In the genomic region with DNA sequence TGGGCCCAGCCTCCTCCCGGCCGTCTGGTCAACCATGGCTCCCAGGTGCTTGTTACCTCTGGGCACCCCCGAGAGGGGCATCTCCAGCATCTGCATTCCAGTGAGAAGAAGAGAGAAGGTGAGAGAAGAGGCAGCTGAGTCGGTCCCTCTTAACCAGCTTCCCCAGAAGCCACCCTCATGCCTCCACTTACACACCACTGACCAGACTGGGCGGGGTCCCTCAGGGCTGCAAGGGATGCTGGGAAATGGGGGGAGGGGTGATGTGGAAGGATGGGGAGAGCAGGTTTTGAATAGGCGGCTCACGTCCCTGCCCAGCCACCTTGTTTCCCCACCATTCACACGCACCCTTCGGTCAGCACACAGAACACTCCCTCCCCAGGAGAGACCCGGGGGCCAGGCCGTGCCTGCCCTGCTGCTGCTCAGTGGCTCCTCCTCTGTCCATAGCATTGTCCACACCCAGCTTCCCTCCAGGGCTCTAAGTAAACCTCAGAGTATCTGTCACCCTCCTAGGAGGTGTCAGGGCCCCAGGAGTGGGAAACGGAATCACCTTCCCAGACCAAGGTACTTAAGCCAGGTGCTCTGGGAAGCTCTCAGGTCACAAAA, we compare ENCODE assay signal across 22 cellular contexts. TPM values are rescaled to one million over a fixed set of nuclear protein-coding genes. Genes with fewer than 3 reads are reported as not detected.
A peak's percentile ranks its signal among the peaks of the same experiment; 100 is the strongest.
DNase-seq lines count a peak whose midpoint lies in the region; ATAC-seq, FAIRE-seq and TF ChIP-seq lines count a peak whose summit lies in the region.
"Had no signal": no experiment of that assay in that cellular context is flagged by ENCODE, and none has a peak within 500 bp of the region (broad histone marks: within the 10 kb centered on the region; RNA-seq: fewer than 3 reads in every experiment).

No MANE protein-coding gene starts in this region.

- H3K4me3 ChIP-seq in GM23338 (no peak overlapping the region), Panc1 (ENCODE audit: low read depth in 2 of 2, low read length in 2 of 2) (no peak overlapping the region), H1 (ENCODE audit: extremely low read depth in 1 of 4, insufficient read depth in 2 of 4, low read depth in 3 of 4, low read length in 4 of 4) (no peak overlapping the region), neuronal stem cell (ENCODE audit: low read length in 2 of 2) (no peak overlapping the region)
- H3K4me3 ChIP-seq: BLaER1 treated with 17β-estradiol and CSF1 and Interleukin-3, amounts not matched to agents 10 nM and 100 nM; SK-N-MC had no signal

- 93% methylated on average over 12 of the region's 12 CpGs; no CpG with 5 or more reads in 1 of the 2 experiments for WGBS in H1 (ENCODE audit: extremely low coverage in 1 of 2, insufficient coverage in 1 of 2, insufficient read length in 1 of 2, insufficient replicate concordance in 2 of 2, low coverage in 1 of 2, low lambda C conversion rate in 2 of 2, missing lambda C conversion rate in 1 of 2), 2 experiments
- no CpG with 5 or more reads among the region's 12 CpGs for WGBS in neuronal stem cell (ENCODE audit: extremely low coverage in 2 of 2, insufficient read length in 2 of 2, insufficient replicate concordance in 1 of 2), 2 donors

- peaks cover 33% of the 10 kb centered on the region for H3K27me3 Mint-ChIP-seq in GM23338 (ENCODE audit: insufficient read depth, low read depth, poor library complexity)

- peak; percentile 6 to 35; a peak in 1 of 4 replicates for TF ChIP-seq RAD21 in H1 (IDR thresholded peaks at IDR 0.05 in 1 of 2, conservative IDR thresholded peaks at IDR 0.05 in 1 of 2; ENCODE audit: low read depth in 2 of 2, low read length in 2 of 2)

- no peaks in the 10 kb centered on the region for H3K9me3 Mint-ChIP-seq in GM23338
- H3K9me3 Mint-ChIP-seq: CD8-positive, alpha-beta T cell had no signal

- H3K9me3 ChIP-seq in Panc1 (ENCODE audit: control insufficient read depth, insufficient read depth, low read depth, low read length) (no peaks in the 10 kb centered on the region), H1 (ENCODE audit: insufficient read depth in 2 of 2, low read depth in 1 of 2, low read length in 1 of 2) (no peaks in the 10 kb centered on the region), neuronal stem cell (replicated peaks in 1 of 2; ENCODE audit: control insufficient read depth in 2 of 2, insufficient read depth in 1 of 2, low read depth in 1 of 2, low read length in 2 of 2) (no peaks in the 10 kb centered on the region)
- H3K9me3 ChIP-seq: BLaER1 treated with 17β-estradiol and CSF1 and Interleukin-3, amounts not matched to agents 10 nM and 100 nM had no signal

- no peak overlapping the region for H3K14ac ChIP-seq in H1 (ENCODE audit: insufficient read length)
- no peak overlapping the region for H3K14ac ChIP-seq in neuronal stem cell (ENCODE audit: low read length)

- H4K8ac ChIP-seq in H1 (ENCODE audit: extremely low read depth, insufficient read depth, low read length) (no peak overlapping the region; the same call in 1 of the 2 replicates), neuronal stem cell (ENCODE audit: low read depth, low read length) (peak overlapping the region; percentile 65)

- H4K91ac ChIP-seq in H1 (replicated peaks; ENCODE audit: insufficient read length, low read length): no peak overlapping the region
- no peak overlapping the region for H4K91ac ChIP-seq in neuronal stem cell (ENCODE audit: low read depth, low read length, poor library complexity)

- no peak overlapping the region for H3K56ac ChIP-seq in H1 (replicated peaks; ENCODE audit: insufficient read length, low read depth, low read length)

- H2BK20ac ChIP-seq in H1 (ENCODE audit: low read length): no peak overlapping the region

- H2BK15ac ChIP-seq in H1 (ENCODE audit: low read length) (no peak overlapping the region), neuronal stem cell (ENCODE audit: low read length) (no peak overlapping the region)

- DNase-seq in GM23338 (ENCODE audit: low spot score): peak; percentile 47
- DNase-seq in Panc1 (ENCODE audit: low read depth, low spot score): no peak
- DNase-seq in H1 (ENCODE audit: low read depth in 1 of 2, low spot score in 2 of 2): no peak
- no peak for DNase-seq in neuronal stem cell (ENCODE audit: low spot score)
- DNase-seq in activated CD4-positive, alpha-beta T cell treated with anti-CD3 and anti-CD28 coated beads, Interleukin-2, amount 50 U/mL, for 1 hour: no peak
- DNase-seq: Calu3; CD8-positive, alpha-beta T cell; HFFc6; KG1; MV-4-11; NCI-H1694 treated with DMSO at 0.1 percent for 48 hours; NCI-H748 treated with DMSO at 0.1 percent for 48 hours; NK-92 treated with Interleukin-12 subunit alpha and Interleukin-12 subunit beta, amount 100 ng/mL, for 24 hours; SHP77 had no signal

- H3K79me2 ChIP-seq in GM23338 (replicated peaks; ENCODE audit: insufficient read depth) (no peaks in the 10 kb centered on the region), H1 (ENCODE audit: control insufficient read depth in 1 of 2, insufficient read depth in 2 of 2, low read length in 2 of 2) (no peaks in the 10 kb centered on the region)

- H3K23me2 ChIP-seq in H1 (ENCODE audit: low read depth, low read length): no peaks in the 10 kb centered on the region

- no peak overlapping the region for H2BK5ac ChIP-seq in H1 (ENCODE audit: low read depth, low read length)
- no peak overlapping the region for H2BK5ac ChIP-seq in neuronal stem cell (ENCODE audit: low read length)

- H2BK12ac ChIP-seq in H1 (ENCODE audit: low read depth, low read length) (no peak overlapping the region), neuronal stem cell (ENCODE audit: low read length) (peak overlapping the region; percentile 22)

- H3K9me2 ChIP-seq in GM23338 (ENCODE audit: insufficient read depth): no peaks in the 10 kb centered on the region

- no peaks in the 10 kb centered on the region for H3K79me1 ChIP-seq in H1 (ENCODE audit: low read depth, low read length)
- no peaks in the 10 kb centered on the region for H3K79me1 ChIP-seq in neuronal stem cell (ENCODE audit: low read depth, low read length)

- no peak overlapping the region for H4K5ac ChIP-seq in H1 (ENCODE audit: insufficient read length, low read depth, low read length)

- ATAC-seq in GM23338 (peak; percentile 81), Panc1 (peak; percentile 68; the same call in 1 of the 2 replicates), GM21526 (IDR thresholded peaks at IDR 0.05; ENCODE audit: low FRiP score, unreplicated experiment) (no peak), GM18870 (IDR thresholded peaks at IDR 0.05; ENCODE audit: unreplicated experiment) (no peak)
- ATAC-seq: CD8-positive, alpha-beta T cell had no signal

- CTCF ChIA-PET in Panc1 (lab: Charles Lee) (interaction anchor here (0.8 kb wide), 1 partner anchor 18 kb away, joined by 3 read pairs; no protein-coding TSS in a partner anchor), H1 (lab: Charles Lee; ENCODE audit: partially characterized antibody) (interaction anchor here (0.6 to 1.8 kb wide), 9 partner anchors 9 to 191 kb away, joined by 3 to 15 read pairs (median 4); no protein-coding TSS in a partner anchor)

- H3K27ac ChIP-seq in GM23338 (ENCODE audit: low read depth) (no peak overlapping the region), Panc1 (ENCODE audit: low read length) (no peak overlapping the region), H1 (ENCODE audit: low read depth, low read length) (no peak overlapping the region), neuronal stem cell (replicated peaks; ENCODE audit: low read length) (no peak overlapping the region)
- H3K27ac ChIP-seq: BLaER1 treated with 17β-estradiol and CSF1 and Interleukin-3, amounts not matched to agents 10 nM and 100 nM; SK-N-MC had no signal

- no peak for FAIRE-seq in H1 (lab: Jason Lieb, UNC)
- FAIRE-seq: GM12891, GM18507 had no signal

- H3K4me1 ChIP-seq in GM23338 (ENCODE audit: insufficient read depth) (peaks cover 9% of the 10 kb centered on the region), Panc1 (ENCODE audit: control insufficient read depth, insufficient read depth, low read length) (no peaks in the 10 kb centered on the region), H1 (replicated peaks in 1 of 4; ENCODE audit: control insufficient read depth in 3 of 4, insufficient read depth in 4 of 4, low read length in 3 of 4) (peaks cover 0 to 9% (median 2%) of the 10 kb centered on the region in 4 experiments; a peak in 3 of 7 replicates), neuronal stem cell (ENCODE audit: control insufficient read depth in 2 of 2, insufficient read depth in 1 of 2, low read depth in 1 of 2, low read length in 2 of 2) (no peaks in the 10 kb centered on the region)

- H2AK5ac ChIP-seq in H1 (ENCODE audit: low read depth, low read length) (no peak overlapping the region), neuronal stem cell (ENCODE audit: low read depth, low read length) (no peak overlapping the region)

- H3K27me3 ChIP-seq in GM23338 (ENCODE audit: insufficient read depth) (no peaks in the 10 kb centered on the region), Panc1 (ENCODE audit: control insufficient read depth, insufficient read depth, low read length) (no peaks in the 10 kb centered on the region), H1 (replicated peaks in 1 of 4; ENCODE audit: control insufficient read depth in 3 of 4, extremely low read depth in 1 of 4, insufficient read depth in 3 of 4, low read length in 3 of 4) (no peaks in the 10 kb centered on the region), neuronal stem cell (ENCODE audit: control insufficient read depth in 3 of 3, insufficient read depth in 3 of 3, low read depth in 1 of 3, low read length in 3 of 3) (no peaks in the 10 kb centered on the region)
- H3K27me3 ChIP-seq: BLaER1 treated with 17β-estradiol and CSF1 and Interleukin-3, amounts not matched to agents 10 nM and 100 nM had no signal

- no peak overlapping the region for H3K27ac Mint-ChIP-seq in GM23338
- H3K27ac Mint-ChIP-seq: CD8-positive, alpha-beta T cell; HFFc6 had no signal

- in situ Hi-C loops in Panc1 (cut with HindIII; ENCODE audit: low pct_unique_long_range_greater_than_20kb, low sequenced_read_pairs): no loop called here

- H3K4me1 Mint-ChIP-seq in GM23338: peaks cover 38% of the 10 kb centered on the region

- H3K9ac ChIP-seq in H1 (replicated peaks in 1 of 4; ENCODE audit: extremely low read depth in 1 of 4, low read depth in 3 of 4, low read length in 3 of 4) (no peak overlapping the region), neuronal stem cell (ENCODE audit: low read depth, low read length, poor library complexity) (no peak overlapping the region)
- H3K9ac ChIP-seq: BLaER1 treated with 17β-estradiol and CSF1 and Interleukin-3, amounts not matched to agents 10 nM and 100 nM had no signal

- H3K36me3 Mint-ChIP-seq in GM23338 (ENCODE audit: low read depth): peaks cover 3% of the 10 kb centered on the region; the same call in 2 of the 3 replicates
- H3K36me3 Mint-ChIP-seq: CD8-positive, alpha-beta T cell had no signal

- intact Hi-C loops in Panc1 (cut with micrococcal nuclease; ENCODE audit: unreplicated experiment): no loop called here

- no peak overlapping the region for H3K4ac ChIP-seq in H1 (replicated peaks; ENCODE audit: insufficient read length, low read depth, low read length)
- H3K4ac ChIP-seq in neuronal stem cell (ENCODE audit: low read length): no peak overlapping the region

- H3K23ac ChIP-seq in H1 (ENCODE audit: insufficient read length) (no peak overlapping the region), neuronal stem cell (ENCODE audit: low read depth, low read length, poor library complexity) (no peak overlapping the region)

- POLR2A ChIA-PET in Panc1 (lab: Charles Lee) (no interaction called here), H1 (lab: Charles Lee; ENCODE audit: partially characterized antibody) (interaction anchor here (0.8 kb wide), 1 partner anchor 26 kb away, joined by 3 read pairs; no protein-coding TSS in a partner anchor)

- H3K4me2 ChIP-seq in GM23338 (no peak overlapping the region), H1 (ENCODE audit: insufficient read depth in 1 of 2, low read depth in 2 of 2, low read length in 2 of 2) (no peak overlapping the region), neuronal stem cell (ENCODE audit: insufficient read depth, low read length, poor library complexity, severe bottlenecking) (no peak overlapping the region)
- H3K4me2 ChIP-seq: BLaER1 treated with 17β-estradiol and CSF1 and Interleukin-3, amounts not matched to agents 10 nM and 100 nM had no signal

- no peaks in the 10 kb centered on the region for H3K36me3 ChIP-seq in GM23338 (ENCODE audit: insufficient read depth)
- H3K36me3 ChIP-seq in Panc1 (ENCODE audit: control insufficient read depth, insufficient read depth, low read length): no peaks in the 10 kb centered on the region
- no peaks in the 10 kb centered on the region for H3K36me3 ChIP-seq in H1 (ENCODE audit: control insufficient read depth in 2 of 4, insufficient read depth in 4 of 4, low read length in 3 of 4)
- peaks cover 4 to 7% of the 10 kb centered on the region in 2 donors for H3K36me3 ChIP-seq in neuronal stem cell (replicated peaks in 1 of 2; ENCODE audit: control insufficient read depth in 2 of 2, insufficient read depth in 2 of 2, low read length in 2 of 2)

- H2AFZ ChIP-seq in GM23338 (no peak overlapping the region), H1 (ENCODE audit: low read length) (no peak overlapping the region), neuronal stem cell (ENCODE audit: low read length) (no peak overlapping the region)

- no peak overlapping the region for H2BK120ac ChIP-seq in H1 (replicated peaks; ENCODE audit: low read depth, low read length)
- no peak overlapping the region for H2BK120ac ChIP-seq in neuronal stem cell (ENCODE audit: low read depth, low read length)

- no peak overlapping the region for H3K18ac ChIP-seq in H1 (ENCODE audit: extremely low read depth, low read length)
- H3K18ac ChIP-seq in neuronal stem cell (ENCODE audit: low read length): no peak overlapping the region

- peak; percentile 51 for TF ChIP-seq CTCF in GM23338 (conservative IDR thresholded peaks at IDR 0.05; ENCODE audit: low read depth in 2 of 2)
- TF ChIP-seq CTCF in Panc1 (IDR thresholded peaks at IDR 0.05): no peak
- peak; percentile 26 to 66 (median 53); a peak in 3 of 4 replicates for TF ChIP-seq CTCF in H1 (IDR thresholded peaks at IDR 0.05; ENCODE audit: control extremely low read depth in 1 of 3, insufficient read depth in 1 of 3, low read depth in 1 of 3, low read length in 3 of 3)

- H4K20me1 ChIP-seq in GM23338 (replicated peaks; ENCODE audit: insufficient read depth) (no peaks in the 10 kb centered on the region), H1 (replicated peaks in 1 of 2; ENCODE audit: control insufficient read depth in 1 of 2, insufficient read depth in 2 of 2, low read length in 2 of 2) (no peaks in the 10 kb centered on the region)

- no TSS peak for BruUV-seq in Panc1 (replicated peaks; lab: Mats Ljungman, UMichigan)

- no peaks in the 10 kb centered on the region for H3F3A ChIP-seq in GM23338 (replicated peaks; ENCODE audit: low read depth)

- no peak for TF ChIP-seq EP300 in H1 (IDR thresholded peaks at IDR 0.05; ENCODE audit: borderline replicate concordance in 1 of 2, low read depth in 2 of 2, low read length in 2 of 2)

- H3K4me3 Mint-ChIP-seq in GM23338: no peak overlapping the region
- H3K4me3 Mint-ChIP-seq: CD8-positive, alpha-beta T cell; HFFc6 had no signal

- TF ChIP-seq POLR2A in H1 (IDR thresholded peaks at IDR 0.05; ENCODE audit: control extremely low read depth in 1 of 2, low read depth in 2 of 2, low read length in 2 of 2): no peak

RNA-seq across cellular contexts. Expression of a gene that starts 34.7 kb away (rescaled TPM):
- 0.50 and 1.3 TPM in 2 replicates for total RNA-seq in GM23338 (2014; rRNA removed; shearing (Covaris generic))
- 0.87 and 0.99 TPM in 2 replicates for polyA plus RNA-seq in GM23338 (2016; fragmentation: Nextera tagmentation; extraction: Ambion mirVana)
- total RNA-seq in Panc1 (2021; ENCODE audit: unreplicated experiment): 10.2 TPM
- 7.9 TPM for polyA plus RNA-seq in Panc1 (2012; ENCODE audit: insufficient read length)
- 0.89 and 1.2 TPM in 2 replicates for total RNA-seq in H1 (2021; fragmentation: NEBNext Ultra II Directional; extraction: Animal tissue kit (Norgen Biotek cat#: 25700))
- 0.38 and 0.64 TPM in 2 replicates for polyA plus RNA-seq in H1 (2011; rRNA removed)
- 0.54 TPM for polyA plus RNA-seq in H1 (2011; cell fraction: cytosol; rRNA removed)
- polyA plus RNA-seq in H1 (2011; cell fraction: nucleus; rRNA removed): 0.74 TPM
- 0.53 to 0.94 TPM (median 0.74 TPM) in 4 replicates for polyA plus RNA-seq in H1 (2012, experiment 1 of 2)
- polyA plus RNA-seq in H1 (2012, experiment 2 of 2): 0.68 TPM
- 1.9 TPM for polyA plus RNA-seq in H1 (2013, experiment 1 of 2)
- 1.9 TPM for polyA plus RNA-seq in H1 (2013, experiment 2 of 2)
- polyA minus RNA-seq in H1 (2011; rRNA and poly(A)+ RNA removed): 0.24 and 0.32 TPM in 2 replicates
- 0.88 TPM for polyA minus RNA-seq in H1 (2011; cell fraction: cytosol; rRNA and poly(A)+ RNA removed)
- 1.9 TPM for polyA minus RNA-seq in H1 (2011; cell fraction: nucleus; rRNA and poly(A)+ RNA removed)
- 0.24 TPM for polyA plus RNA-seq in neuronal stem cell (2013, experiment 1 of 2)
- 0.37 TPM for polyA plus RNA-seq in neuronal stem cell (2013, experiment 2 of 2)
- total RNA-seq: A673; CD8-positive, alpha-beta T cell; HFFc6; OCI-LY7 had no signal

Comparison
In these comparisons a context has a peak if more than half of its experiments do, and no peak if none do; other contexts are left out.
1. ATAC-seq: peak in GM23338 (single experiment) and Panc1 (single experiment); none in GM21526 (single experiment) and GM18870 (single experiment).